Comparison of ENCODE assay signal across 8 cellular contexts in the genomic region with DNA sequence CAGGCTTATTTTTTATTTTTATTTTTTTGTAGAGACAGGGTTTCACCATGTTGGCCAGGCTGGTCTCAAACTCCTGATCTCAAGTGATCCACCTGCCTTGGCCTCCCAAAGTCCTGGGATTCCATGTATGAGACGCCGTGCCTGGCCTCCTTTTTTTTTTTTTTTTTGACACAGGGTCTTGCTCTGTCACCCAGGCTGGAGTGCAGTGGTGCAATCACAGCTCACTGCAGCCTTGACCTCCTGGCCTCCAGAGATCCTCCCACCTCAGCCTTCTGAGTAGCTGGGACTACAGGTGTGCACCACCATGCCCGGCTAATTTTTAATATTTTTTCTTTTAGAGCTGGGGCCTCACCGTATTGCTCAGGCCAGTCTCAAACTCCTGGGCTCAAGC.
A peak's percentile ranks its signal among the peaks of the same experiment; 100 is the strongest.
DNase-seq lines count a peak whose midpoint lies in the region; ATAC-seq and TF ChIP-seq lines count a peak whose summit lies in the region.
"Not testable (repeated sequence)": the region's sequence is repeated elsewhere in the genome, so short reads cannot be mapped to it uniquely, and the experiment has no call there.

No MANE protein-coding gene starts in this region.

- TF ChIP-seq EP300 in transverse colon (IDR thresholded peaks at IDR 0.05; ENCODE audit: low read depth): not testable (repeated sequence)

- H3K9me3 ChIP-seq in Caco-2; OCI-LY3 (ENCODE audit: insufficient read depth, low read length); breast epithelium; mesodermal cell (ENCODE audit: control insufficient read depth, low read length); transverse colon: not testable (repeated sequence)

- intact Hi-C loops in Caco-2 (cut with micrococcal nuclease; ENCODE audit: unreplicated experiment) (loop anchor here (1.0 to 10.0 kb wide), 3 partner anchors 67 to 1248 kb away; a partner anchor contains a TSS), transverse colon (cut with DNase I; ENCODE audit: low total_unique reads) (loop anchor here (5.0 to 10.0 kb wide), 2 partner anchors 34 to 62 kb away; no protein-coding TSS in a partner anchor)
- intact Hi-C loops in breast epithelium (cut with DNase I; ENCODE audit: low total_unique reads): not testable (repeated sequence)

- not testable (repeated sequence) for H3K9me3 Mint-ChIP-seq in Caco-2 (ENCODE audit: unreplicated experiment); activated CD8-positive, alpha-beta memory T cell treated with anti-CD3 and anti-CD28 coated beads, Interleukin-2, amount 10 ng/mL, durations not matched to agents 7 days and 5 days (ENCODE audit: low read depth)

- peak overlapping the region; percentile 83 for H3K4me2 ChIP-seq in OCI-LY3 (ENCODE audit: low read length)

- peak overlapping the region; percentile 63 for H3K4me3 Mint-ChIP-seq in Caco-2 (ENCODE audit: unreplicated experiment)
- peak overlapping the region; percentile 49 for H3K4me3 Mint-ChIP-seq in activated CD8-positive, alpha-beta memory T cell treated with anti-CD3 and anti-CD28 coated beads, Interleukin-2, amount 10 ng/mL, durations not matched to agents 7 days and 5 days

- POLR2A ChIA-PET in Caco-2 (lab: Charles Lee): interaction anchor here (0.5 to 4.7 kb wide), 10 partner anchors 10 to 150 kb away, joined by 3 to 139 read pairs (median 6); a partner anchor contains a TSS

- not testable (repeated sequence) for H4K20me1 ChIP-seq in OCI-LY3 (ENCODE audit: insufficient read depth, low read length)

- peaks cover 52% of the 10 kb centered on the region for H3K4me1 ChIP-seq in Caco-2
- peaks cover 23% of the 10 kb centered on the region for H3K4me1 ChIP-seq in OCI-LY3 (ENCODE audit: low read length)
- peaks cover 23 to 40% of the 10 kb centered on the region in 2 donors for H3K4me1 ChIP-seq in breast epithelium
- peaks cover 71% of the 10 kb centered on the region for H3K4me1 ChIP-seq in mesodermal cell (ENCODE audit: control insufficient read depth, insufficient read depth, low read length, poor library complexity, severe bottlenecking)
- H3K4me1 ChIP-seq in rectal smooth muscle tissue (ENCODE audit: control insufficient read depth, insufficient read depth, low read length): peaks cover 30% of the 10 kb centered on the region
- peaks cover 42 to 76% (median 59%) of the 10 kb centered on the region in 4 donors for H3K4me1 ChIP-seq in transverse colon

- in situ Hi-C loops in transverse colon (cut with MboI; ENCODE audit: low pct_ligation_motif_present in 1 of 4, low pct_unique_long_range_greater_than_20kb in 1 of 4, low sequenced_read_pairs in 3 of 4): loop anchor here in 1 of 4 donors (10.0 kb wide), 1 partner anchor 48 kb away; no protein-coding TSS in a partner anchor

- H3K36me3 ChIP-seq in Caco-2 (ENCODE audit: control insufficient read depth, insufficient read depth, low read length); OCI-LY3 (replicated peaks; ENCODE audit: low read depth, low read length); breast epithelium; mesodermal cell (ENCODE audit: control insufficient read depth, insufficient read depth, low read length); rectal smooth muscle tissue (ENCODE audit: control insufficient read depth, insufficient read depth, low read length); transverse colon: not testable (repeated sequence)

- DNase-seq in Caco-2; activated CD8-positive, alpha-beta memory T cell treated with anti-CD3 and anti-CD28 coated beads, Interleukin-2, amount 10 ng/mL, durations not matched to agents 7 days and 5 days; breast epithelium (ENCODE audit: low spot score in 2 of 2); transverse colon: not testable (repeated sequence)
- peak; percentile 25 for DNase-seq in glomerular visceral epithelial cell (ENCODE audit: extremely low spot score)

- not testable (repeated sequence) for H3K27me3 Mint-ChIP-seq in Caco-2 (ENCODE audit: insufficient read depth, unreplicated experiment); activated CD8-positive, alpha-beta memory T cell treated with anti-CD3 and anti-CD28 coated beads, Interleukin-2, amount 10 ng/mL, durations not matched to agents 7 days and 5 days

- 42 to 43% methylated on average over 4 of the region's 4 CpGs for WGBS in mesodermal cell (ENCODE audit: insufficient coverage in 2 of 2), 2 experiments
- WGBS in transverse colon (ENCODE audit: low coverage in 1 of 2), 2 donors: 29 to 46% methylated on average over 3 to 4 of the region's 4 CpGs

- not testable (repeated sequence) for TF ChIP-seq POLR2A in breast epithelium (IDR thresholded peaks at IDR 0.05); transverse colon (IDR thresholded peaks at IDR 0.05)

- peak; percentile 8 for ATAC-seq in activated CD8-positive, alpha-beta memory T cell treated with anti-CD3 and anti-CD28 coated beads, Interleukin-2, amount 10 ng/mL, durations not matched to agents 7 days and 5 days

- peak overlapping the region; percentile 95 for H3K27ac Mint-ChIP-seq in Caco-2 (ENCODE audit: unreplicated experiment)
- H3K27ac Mint-ChIP-seq in activated CD8-positive, alpha-beta memory T cell treated with anti-CD3 and anti-CD28 coated beads, Interleukin-2, amount 10 ng/mL, durations not matched to agents 7 days and 5 days: peak overlapping the region; percentile 86

- BruUV-seq in Caco-2 (replicated peaks; lab: Mats Ljungman, UMichigan): not testable (repeated sequence)

- not testable (repeated sequence) for TF ChIP-seq CTCF in Caco-2 (IDR thresholded peaks at IDR 0.05; ENCODE audit: insufficient read depth in 1 of 2, low read depth in 1 of 2, low read length in 1 of 2, severe bottlenecking in 1 of 2, unreplicated experiment in 1 of 2); OCI-LY3 (IDR thresholded peaks at IDR 0.05; ENCODE audit: low read depth, low read length); breast epithelium (IDR thresholded peaks at IDR 0.05); transverse colon (IDR thresholded peaks at IDR 0.05)

- peak overlapping the region; percentile 91; the same call in 1 of the 2 replicates for H2AFZ ChIP-seq in OCI-LY3 (ENCODE audit: low read depth, low read length)

- H3K27ac ChIP-seq in OCI-LY3 (ENCODE audit: low read length): not testable (repeated sequence)
- H3K27ac ChIP-seq in breast epithelium (peak overlapping the region; percentile 96 to 97), mesodermal cell (ENCODE audit: low read depth, low read length, severe bottlenecking) (peak overlapping the region; percentile 99), rectal smooth muscle tissue (ENCODE audit: low read depth, low read length) (peak overlapping the region; percentile 95), transverse colon (peak overlapping the region; percentile 89 to 93 (median 90))

- peak overlapping the region; percentile 63; the same call in 1 of the 2 replicates for H3K9ac ChIP-seq in OCI-LY3 (ENCODE audit: low read length)
- H3K9ac ChIP-seq in rectal smooth muscle tissue (ENCODE audit: low read length): not testable (repeated sequence)

- H3K27me3 ChIP-seq in Caco-2 (replicated peaks; ENCODE audit: control insufficient read depth, insufficient read depth, low read length); OCI-LY3 (ENCODE audit: low read depth, low read length); breast epithelium; rectal smooth muscle tissue (ENCODE audit: control insufficient read depth, insufficient read depth, low read length); transverse colon: not testable (repeated sequence)

- peaks cover 21% of the 10 kb centered on the region for H3K36me3 Mint-ChIP-seq in Caco-2 (ENCODE audit: insufficient read depth, unreplicated experiment)
- not testable (repeated sequence) for H3K36me3 Mint-ChIP-seq in activated CD8-positive, alpha-beta memory T cell treated with anti-CD3 and anti-CD28 coated beads, Interleukin-2, amount 10 ng/mL, durations not matched to agents 7 days and 5 days

- peaks cover 28% of the 10 kb centered on the region for H3K4me1 Mint-ChIP-seq in Caco-2 (ENCODE audit: low read depth, unreplicated experiment)
- peaks cover 38% of the 10 kb centered on the region for H3K4me1 Mint-ChIP-seq in activated CD8-positive, alpha-beta memory T cell treated with anti-CD3 and anti-CD28 coated beads, Interleukin-2, amount 10 ng/mL, durations not matched to agents 7 days and 5 days

- not testable (repeated sequence) for H3K4me3 ChIP-seq in Caco-2 (ENCODE audit: low read depth, low read length); mesodermal cell (ENCODE audit: extremely low read depth, insufficient read depth, low read length, poor library complexity, severe bottlenecking)
- H3K4me3 ChIP-seq in OCI-LY3 (ENCODE audit: low read length): peak overlapping the region; percentile 60
- peak overlapping the region; percentile 11 to 57 (median 31) for H3K4me3 ChIP-seq in breast epithelium
- H3K4me3 ChIP-seq in rectal smooth muscle tissue (ENCODE audit: low read length): peak overlapping the region; percentile 48
- peak overlapping the region in 2 of 4 donors; percentile 11 to 33 for H3K4me3 ChIP-seq in transverse colon

- CTCF ChIA-PET in Caco-2 (lab: Charles Lee): interaction anchor here (0.6 to 2.1 kb wide), 8 partner anchors 9 to 68 kb away, joined by 3 to 22 read pairs (median 4); a partner anchor contains a TSS
- CTCF ChIA-PET in activated CD8-positive, alpha-beta memory T cell treated with anti-CD3 and anti-CD28 coated beads, Interleukin-2, amount 10 ng/mL, durations not matched to agents 7 days and 5 days (lab: Charles Lee): interaction anchor here (0.7 to 4.1 kb wide), 10 partner anchors 8 to 520 kb away, joined by 3 to 25 read pairs (median 3); no protein-coding TSS in a partner anchor

- not testable (repeated sequence) for H3K79me2 ChIP-seq in OCI-LY3 (ENCODE audit: low read length)
